Comparison of ENCODE assay signal across 16 cellular contexts in the genomic region with DNA sequence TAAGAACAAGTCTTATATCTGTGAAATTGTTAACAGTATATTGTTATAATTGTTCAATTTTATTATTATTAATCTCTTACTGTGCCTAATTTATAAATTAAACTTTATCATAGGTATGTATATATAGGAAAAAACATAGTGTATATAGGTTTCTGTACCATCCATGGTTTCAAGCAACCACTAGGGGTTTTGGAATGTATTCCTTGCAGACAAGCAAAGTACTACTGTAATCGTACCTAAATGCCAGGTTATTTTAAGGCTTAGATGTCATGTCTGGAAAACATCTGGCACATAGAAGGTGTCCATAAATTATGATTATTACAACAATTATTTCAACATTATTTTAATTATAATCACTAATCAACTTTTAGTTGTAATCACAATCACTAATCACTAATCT. TPM values are rescaled to one million over a fixed set of nuclear protein-coding genes. Genes with fewer than 3 reads are reported as not detected.
A peak's percentile ranks its signal among the peaks of the same experiment; 100 is the strongest.
DNase-seq lines count a peak whose midpoint lies in the region; ATAC-seq and TF ChIP-seq lines count a peak whose summit lies in the region.
"Had no signal": no experiment of that assay in that cellular context is flagged by ENCODE, and none has a peak within 500 bp of the region (broad histone marks: within the 10 kb centered on the region; RNA-seq: fewer than 3 reads in every experiment).

No MANE protein-coding gene starts in this region.

- H3K27me3 Mint-ChIP-seq in natural killer cell (ENCODE audit: low read depth in 2 of 2): no peaks in the 10 kb centered on the region
- no peaks in the 10 kb centered on the region for H3K27me3 Mint-ChIP-seq in natural killer cell treated with Interleukin-12 subunit alpha and Interleukin-12 subunit beta and Interleukin-15 and Interleukin-18, amount 100 ng/mL, for 72 hours
- H3K27me3 Mint-ChIP-seq: naive B cell had no signal

- H2AFZ ChIP-seq in OCI-LY3 (ENCODE audit: low read depth, low read length): no peak overlapping the region

- H3K9me3 Mint-ChIP-seq in natural killer cell: no peaks in the 10 kb centered on the region
- H3K9me3 Mint-ChIP-seq in natural killer cell treated with Interleukin-12 subunit alpha and Interleukin-12 subunit beta and Interleukin-15 and Interleukin-18, amount 100 ng/mL, for 72 hours: no peaks in the 10 kb centered on the region
- H3K9me3 Mint-ChIP-seq: naive B cell had no signal

- no peak overlapping the region for H3K4me3 ChIP-seq in OCI-LY3 (ENCODE audit: low read length)
- no peak overlapping the region for H3K4me3 ChIP-seq in fibroblast of pulmonary artery (replicated peaks; ENCODE audit: low read depth, low read length)
- H3K4me3 ChIP-seq in MG63: no peak overlapping the region
- H3K4me3 ChIP-seq: HAP-1 had no signal

- no peak overlapping the region for H3K9ac ChIP-seq in OCI-LY3 (ENCODE audit: low read length)

- TF ChIP-seq CTCF in natural killer cell (IDR thresholded peaks at IDR 0.05): no peak
- 0 out of 2 replicates have a peak, but pooled peaks have one; percentile 5 for TF ChIP-seq CTCF in OCI-LY3 (IDR thresholded peaks at IDR 0.05; ENCODE audit: low read depth, low read length)
- TF ChIP-seq CTCF in fibroblast of pulmonary artery (IDR thresholded peaks at IDR 0.05; ENCODE audit: low read length, missing control alignments): peak; percentile 13

- H4K20me1 ChIP-seq in OCI-LY3 (ENCODE audit: insufficient read depth, low read length): peaks cover 73% of the 10 kb centered on the region

- no peak overlapping the region for H3K4me3 Mint-ChIP-seq in natural killer cell
- H3K4me3 Mint-ChIP-seq in natural killer cell treated with Interleukin-12 subunit alpha and Interleukin-12 subunit beta and Interleukin-15 and Interleukin-18, amount 100 ng/mL, for 72 hours: no peak overlapping the region
- H3K4me3 Mint-ChIP-seq: WTC11 had no signal

- H3K4me2 ChIP-seq in OCI-LY3 (ENCODE audit: low read length): no peak overlapping the region

- DNase-seq in natural killer cell (no peak), fibroblast of pulmonary artery (ENCODE audit: low read depth) (no peak), SKM-1 treated with dmso at 0.1 percent for 144 hours (lab: John Stamatoyannopoulos, UW; ENCODE audit: unreplicated experiment) (no peak), MG63 (no peak), pons (ENCODE audit: low spot score) (no peak)
- DNase-seq in natural killer cell treated with Interleukin-12 subunit alpha and Interleukin-12 subunit beta and Interleukin-15 and Interleukin-18, amount 100 ng/mL, for 72 hours (ENCODE audit: low spot score): no peak
- no peak for DNase-seq in activated CD4-positive, alpha-beta T cell treated with anti-CD3 and anti-CD28 coated beads, Interleukin-2, amount 50 U/mL, for 4 hours
- DNase-seq: activated CD8-positive, alpha-beta memory T cell treated with anti-CD3 and anti-CD28 coated beads for 24 hours; foreskin melanocyte; naive B cell; NCI-H2081 treated with DMSO at 0.1 percent for 48 hours; NCI-H524 had no signal

- H3K79me2 ChIP-seq in OCI-LY3 (ENCODE audit: low read length): peaks cover 98% of the 10 kb centered on the region

- intact Hi-C loops in natural killer cell (cut with micrococcal nuclease): no loop called here

- H3K27ac Mint-ChIP-seq in natural killer cell: peak overlapping the region; percentile 32 to 48
- H3K27ac Mint-ChIP-seq in natural killer cell treated with Interleukin-12 subunit alpha and Interleukin-12 subunit beta and Interleukin-15 and Interleukin-18, amount 100 ng/mL, for 72 hours: no peak overlapping the region
- H3K27ac Mint-ChIP-seq: WTC11 had no signal

- ATAC-seq in natural killer cell: peak in 1 of 3 donors; percentile 20
- no peak for ATAC-seq in natural killer cell treated with Interleukin-12 subunit alpha and Interleukin-12 subunit beta and Interleukin-15 and Interleukin-18, amount 100 ng/mL, for 72 hours
- ATAC-seq: Panc1, WTC11 had no signal

- no peaks in the 10 kb centered on the region for H3K36me3 Mint-ChIP-seq in natural killer cell
- no peaks in the 10 kb centered on the region for H3K36me3 Mint-ChIP-seq in natural killer cell treated with Interleukin-12 subunit alpha and Interleukin-12 subunit beta and Interleukin-15 and Interleukin-18, amount 100 ng/mL, for 72 hours
- H3K36me3 Mint-ChIP-seq: naive B cell had no signal

- peaks cover 60% of the 10 kb centered on the region for H3K4me1 ChIP-seq in OCI-LY3 (ENCODE audit: low read length)

- H3K27me3 ChIP-seq in OCI-LY3 (ENCODE audit: low read depth, low read length): no peaks in the 10 kb centered on the region
- no peaks in the 10 kb centered on the region for H3K27me3 ChIP-seq in MG63

- H3K36me3 ChIP-seq in OCI-LY3 (replicated peaks; ENCODE audit: low read depth, low read length): no peaks in the 10 kb centered on the region
- no peaks in the 10 kb centered on the region for H3K36me3 ChIP-seq in MG63
- H3K36me3 ChIP-seq: HAP-1 had no signal

- peaks cover 58 to 64% of the 10 kb centered on the region in 2 donors for H3K4me1 Mint-ChIP-seq in natural killer cell
- peaks cover 44 to 56% of the 10 kb centered on the region in 2 donors for H3K4me1 Mint-ChIP-seq in natural killer cell treated with Interleukin-12 subunit alpha and Interleukin-12 subunit beta and Interleukin-15 and Interleukin-18, amount 100 ng/mL, for 72 hours (ENCODE audit: low read depth in 2 of 2)
- H3K4me1 Mint-ChIP-seq: WTC11 had no signal

- H3K9me3 ChIP-seq in OCI-LY3 (ENCODE audit: insufficient read depth, low read length): no peaks in the 10 kb centered on the region
- no peaks in the 10 kb centered on the region for H3K9me3 ChIP-seq in MG63
- H3K9me3 ChIP-seq: HAP-1 had no signal

- no peak overlapping the region for H3K27ac ChIP-seq in OCI-LY3 (ENCODE audit: low read length)

RNA-seq across cellular contexts. Expression of gene ITSN2, which starts 8.4 kb away (rescaled TPM):
- total RNA-seq in natural killer cell: 100 to 1,000 TPM; 101 to 118 (median 115) TPM
- total RNA-seq in natural killer cell treated with Interleukin-12 subunit alpha and Interleukin-12 subunit beta and Interleukin-15 and Interleukin-18, amount 100 ng/mL, for 72 hours: 10 to 100 TPM; 71.5 to 80.7 TPM
- 7.2 and 16.9 TPM in 2 replicates for total RNA-seq in MG63 (2014; rRNA removed; shearing (Covaris generic); ENCODE audit: low replicate concordance)

Comparison
In these comparisons a context has a peak if more than half of its experiments do, and no peak if none do; other contexts are left out.
1. H3K27ac Mint-ChIP-seq: peak in natural killer cell (2 of 2); none in natural killer cell treated with Interleukin-12 subunit alpha and Interleukin-12 subunit beta and Interleukin-15 and Interleukin-18, amount 100 ng/mL, for 72 hours (0 of 2).